ENCODE assay signal across 18 cellular contexts in the genomic region with DNA sequence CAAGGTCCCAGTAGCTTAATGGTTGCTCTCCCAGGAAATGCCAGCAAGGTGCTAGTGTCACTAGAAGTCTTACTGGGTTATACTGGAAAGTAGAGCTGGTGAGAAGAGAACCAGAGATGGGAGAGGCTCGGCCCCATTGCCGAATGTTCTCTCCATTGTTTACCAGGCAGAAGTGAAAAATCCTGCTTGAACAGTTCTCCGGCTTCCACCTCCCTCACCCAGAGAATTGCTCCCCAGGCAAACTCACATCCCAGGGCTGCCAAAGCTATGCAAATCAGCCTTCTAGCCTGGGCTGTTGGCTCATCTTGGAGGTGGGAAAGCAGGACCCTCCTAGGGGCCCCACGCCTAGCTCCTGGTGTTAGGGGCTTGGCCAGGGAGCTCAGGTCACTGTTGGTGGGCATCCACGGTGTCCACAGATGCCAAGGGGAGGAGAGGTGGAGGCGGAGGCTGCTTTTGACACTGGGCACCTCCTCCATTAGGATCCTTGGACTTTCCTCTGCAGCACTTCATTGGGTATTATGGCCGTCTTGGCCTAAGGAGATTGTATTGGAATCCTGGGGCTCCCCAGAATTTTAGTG. TPM values are rescaled to one million over a fixed set of nuclear protein-coding genes. Genes with fewer than 3 reads are reported as not detected.
DNase-seq lines count a peak whose midpoint lies in the region; ATAC-seq, FAIRE-seq and TF ChIP-seq lines count a peak whose summit lies in the region.
"Had no signal": no experiment of that assay in that cellular context is flagged by ENCODE, and none has a peak within 500 bp of the region (broad histone marks: within the 10 kb centered on the region; RNA-seq: fewer than 3 reads in every experiment).

No MANE protein-coding gene starts in this region.

- no peak overlapping the region for H3K4me3 ChIP-seq in bronchial epithelial cell (ENCODE audit: low read depth, low read length)
- H3K4me3 ChIP-seq in suprapubic skin = no peak overlapping the region
- no peak overlapping the region for H3K4me3 ChIP-seq in stomach

- FAIRE-seq in bronchial epithelial cell (lab: Jason Lieb, UNC) = peak; percentile 40
- FAIRE-seq: A204.1, GM12892, GM18507 had no signal

- peak; percentile 65 for ATAC-seq in esophagus mucosa

- 68% methylated on average over 7 of the region's 7 CpGs for WGBS in suprapubic skin
- WGBS in stomach, 5 donors = 66 to 77% (median 71%) methylated on average over 7 of the region's 7 CpGs

- intact Hi-C loops in stomach (cut with DNase I; ENCODE audit: low total_unique reads) = no loop called here

- peak; percentile 62 to 89 for DNase-seq in NCI-H526 (lab: John Stamatoyannopoulos, UW)
- DNase-seq in bronchial epithelial cell (ENCODE audit: low read depth) = no peak
- no peak for DNase-seq in suprapubic skin (ENCODE audit: low spot score in 2 of 2)
- no peak for DNase-seq in NCI-H1092 (lab: John Stamatoyannopoulos, UW)
- DNase-seq in stomach = no peak
- DNase-seq in DMS 273 treated with DMSO at 0.1 percent for 48 hours (lab: John Stamatoyannopoulos, UW) = no peak
- DNase-seq: ACHN; BE2C; C1 segment of cervical spinal cord; CD4-positive, CD25-positive, alpha-beta regulatory T cell; CD8-positive, alpha-beta memory T cell; COR-L47; GDM1; HCEC 1CT had no signal

- TF ChIP-seq POLR2A in suprapubic skin (IDR thresholded peaks at IDR 0.05) = no peak
- TF ChIP-seq POLR2A in stomach (IDR thresholded peaks at IDR 0.05) = no peak

- H3K27ac ChIP-seq in suprapubic skin (peak overlapping the region; percentile 83), stomach (no peak overlapping the region)

- H3K27me3 ChIP-seq in bronchial epithelial cell (ENCODE audit: control insufficient read depth, insufficient read depth, low read length) (peaks cover 20% of the 10 kb centered on the region), suprapubic skin (peaks cover 31% of the 10 kb centered on the region), stomach (peaks cover 0 to 47% (median 25%) of the 10 kb centered on the region in 3 donors)
- H3K27me3 ChIP-seq: BE2C had no signal

- TF ChIP-seq CTCF in bronchial epithelial cell (IDR thresholded peaks at IDR 0.05; ENCODE audit: insufficient read depth, low read length, severe bottlenecking) (no peak), suprapubic skin (IDR thresholded peaks at IDR 0.05) (no peak), stomach (IDR thresholded peaks at IDR 0.05) (no peak)

- H3K9me3 ChIP-seq in suprapubic skin = no peaks in the 10 kb centered on the region
- no peaks in the 10 kb centered on the region for H3K9me3 ChIP-seq in stomach
- H3K9me3 ChIP-seq: BE2C had no signal

- TF ChIP-seq EP300 in suprapubic skin (IDR thresholded peaks at IDR 0.05) (no peak), stomach (IDR thresholded peaks at IDR 0.05) (no peak)

- H3K36me3 ChIP-seq in bronchial epithelial cell (ENCODE audit: control insufficient read depth, insufficient read depth, low read length) (no peaks in the 10 kb centered on the region), suprapubic skin (no peaks in the 10 kb centered on the region), stomach (no peaks in the 10 kb centered on the region)
- H3K36me3 ChIP-seq: BE2C had no signal

- H3K4me1 ChIP-seq in suprapubic skin = peaks cover 25% of the 10 kb centered on the region
- peaks cover 7 to 13% (median 9%) of the 10 kb centered on the region in 4 donors for H3K4me1 ChIP-seq in stomach
- H3K4me1 ChIP-seq: BE2C had no signal

RNA-seq across cellular contexts. Expression of gene POU2F3, which starts 20.1 kb away (rescaled TPM):
- 0.90 TPM in 1 of 2 replicates, not detected in the other for total RNA-seq in bronchial epithelial cell
- total RNA-seq in esophagus mucosa = 3.2 TPM
- total RNA-seq in suprapubic skin = 100 to 1,000 TPM in 2 of 4 donors, 10 to 100 TPM in 2; 58.2 to 219 (median 105) TPM
- total RNA-seq in stomach = 1 to 10 TPM in 2 of 5 donors, under 1 TPM in 1, not detected in 2; 0.18 to 1.9 (median 1.3) TPM
- polyA plus RNA-seq in stomach = 1 to 10 TPM in 2 of 3 donors, under 1 TPM in 1; 0.75 to 1.5 (median 1.3) TPM
- total RNA-seq: CD4-positive, CD25-positive, alpha-beta regulatory T cell; CD8-positive, alpha-beta memory T cell had no signal
- polyA plus RNA-seq: CD4-positive, CD25-positive, alpha-beta regulatory T cell; CD8-positive, alpha-beta memory T cell had no signal

RNA-seq across cellular contexts. Expression of gene OAF, which starts 49.2 kb away (rescaled TPM):
- 5.9 and 9.0 TPM in 2 replicates for total RNA-seq in bronchial epithelial cell
- 9.0 TPM for total RNA-seq in esophagus mucosa
- 10 to 100 TPM in 3 of 4 donors, 1 to 10 TPM in 1; 5.0 to 13.0 (median 10.8) TPM for total RNA-seq in suprapubic skin
- total RNA-seq in stomach = 100 to 1,000 TPM in 2 of 5 donors, 10 to 100 TPM in 3; 23.3 to 380 (median 37.2) TPM
- 10 to 100 TPM; 17.1 to 30.5 (median 30.2) TPM for polyA plus RNA-seq in stomach

Comparison
In these comparisons a context has a peak if more than half of its experiments do, and no peak if none do; other contexts are left out.
1. DNase-seq: peak in NCI-H526 (2 of 2); none in bronchial epithelial cell (single experiment), suprapubic skin (0 of 2), NCI-H1092 (single experiment), stomach (single experiment) and DMS 273 treated with DMSO at 0.1 percent for 48 hours (single experiment).
2. RNA of gene POU2F3, which starts 20.1 kb away (total RNA-seq): 58.2 to 219 TPM in suprapubic skin; 3.2 TPM in esophagus mucosa (single experiment), 0.18 to 1.9 TPM in stomach and 0.90 TPM in bronchial epithelial cell; every median in the first group is over 10 times any median in the second.